In genomic region chr7:45923290-45923689, GRCh38 we compare ENCODE assay signal across 1 cellular context.
TF ChIP-seq lines count a peak whose summit lies in the region.

No MANE protein-coding gene starts in this region.

TF ChIP-seq in GM12878, 131 proteins besides CTCF, POLR2A, EP300 and RAD21:
- TF ChIP-seq MAX (IDR thresholded peaks at IDR 0.05; ENCODE audit: low read depth, low read length) (no peak), RB1 (IDR thresholded peaks at IDR 0.05; ENCODE audit: borderline replicate concordance) (peak; percentile 45; the same call in 1 of the 2 replicates), SMC3 (IDR thresholded peaks at IDR 0.05; ENCODE audit: borderline replicate concordance, low read length) (peak; percentile 87), YY1 (IDR thresholded peaks at IDR 0.05; ENCODE audit: low read depth, low read length) (peak; percentile 35; the same call in 1 of the 2 replicates)
